Comparison of ENCODE assay signal across 11 cellular contexts in genomic region chr11:67614730-67615454, GRCh38. TPM values are rescaled to one million over a fixed set of nuclear protein-coding genes. Genes with fewer than 3 reads are reported as not detected.
DNase-seq lines count a peak whose midpoint lies in the region; ATAC-seq, FAIRE-seq and TF ChIP-seq lines count a peak whose summit lies in the region.
"Had no signal": no experiment of that assay in that cellular context is flagged by ENCODE, and none has a peak within 500 bp of the region (broad histone marks: within the 10 kb centered on the region; RNA-seq: fewer than 3 reads in every experiment).

No MANE protein-coding gene starts in this region.

- no peak for FAIRE-seq in astrocyte (lab: Jason Lieb, UNC)

- peaks cover 16% of the 10 kb centered on the region for H3K27me3 Mint-ChIP-seq in astrocyte (ENCODE audit: low read depth, unreplicated experiment)

- H3K36me3 ChIP-seq in astrocyte (ENCODE audit: insufficient read depth, low read length) (peaks cover 2% of the 10 kb centered on the region), mucosa of stomach (ENCODE audit: control insufficient read depth, insufficient read depth, low read length) (peaks cover 9% of the 10 kb centered on the region), SJCRH30 (no peaks in the 10 kb centered on the region)

- H3K9ac ChIP-seq in astrocyte (ENCODE audit: low read length) (no peak overlapping the region), mucosa of stomach (ENCODE audit: low read length) (peak overlapping the region; percentile 75)

- no peak overlapping the region for H3K4me3 Mint-ChIP-seq in astrocyte (ENCODE audit: unreplicated experiment)

- TF ChIP-seq CTCF in 22Rv1 (IDR thresholded peaks at IDR 0.05) (no peak), astrocyte (IDR thresholded peaks at IDR 0.05; ENCODE audit: insufficient read depth, low read depth, low read length) (no peak)

- 0 out of 2 replicates have a peak overlapping the region, but pooled peaks have one; percentile 37 for H3K27ac ChIP-seq in 22Rv1
- no peak overlapping the region for H3K27ac ChIP-seq in astrocyte (ENCODE audit: low read depth, low read length)
- no peak overlapping the region for H3K27ac ChIP-seq in SJCRH30

- no peaks in the 10 kb centered on the region for H3K79me2 ChIP-seq in astrocyte (ENCODE audit: insufficient read depth, low read length)

- H3K4me1 ChIP-seq in astrocyte (ENCODE audit: insufficient read depth, low read length) = peaks cover 4% of the 10 kb centered on the region
- H3K4me1 ChIP-seq in mucosa of stomach (ENCODE audit: control insufficient read depth, insufficient read depth, low read length) = peaks cover 21% of the 10 kb centered on the region
- peaks cover 6% of the 10 kb centered on the region; the same call in 1 of the 2 replicates for H3K4me1 ChIP-seq in SJCRH30

- no peaks in the 10 kb centered on the region for H3K9me3 ChIP-seq in astrocyte (ENCODE audit: insufficient read depth, low read depth, low read length)
- no peaks in the 10 kb centered on the region for H3K9me3 ChIP-seq in mucosa of stomach (ENCODE audit: control insufficient read depth, low read length)
- no peaks in the 10 kb centered on the region for H3K9me3 ChIP-seq in SJCRH30 (replicated peaks)
- H3K9me3 ChIP-seq: gastrocnemius medialis had no signal

- H3K27me3 ChIP-seq in astrocyte (ENCODE audit: insufficient read depth, low read length) = peaks cover 13% of the 10 kb centered on the region
- H3K27me3 ChIP-seq in mucosa of stomach (ENCODE audit: control insufficient read depth, insufficient read depth, low read length) = peaks cover 18% of the 10 kb centered on the region
- no peaks in the 10 kb centered on the region for H3K27me3 ChIP-seq in SJCRH30

- no peaks in the 10 kb centered on the region for H4K20me1 ChIP-seq in astrocyte (ENCODE audit: insufficient read depth, low read length)

- H3K4me2 ChIP-seq in astrocyte (ENCODE audit: low read length) = no peak overlapping the region

- H3K4me1 Mint-ChIP-seq in astrocyte (ENCODE audit: low read depth, unreplicated experiment) = no peaks in the 10 kb centered on the region

- no peak overlapping the region for H2AFZ ChIP-seq in astrocyte (ENCODE audit: low read depth, low read length)

- peaks cover 2% of the 10 kb centered on the region for H3K9me3 Mint-ChIP-seq in astrocyte (ENCODE audit: unreplicated experiment)

- H3K4me3 ChIP-seq in astrocyte (ENCODE audit: insufficient read depth, low read depth, low read length) (no peak overlapping the region), mucosa of stomach (ENCODE audit: low read length) (no peak overlapping the region), SJCRH30 (no peak overlapping the region)

- DNase-seq in astrocyte (ENCODE audit: low read depth) (no peak), cerebellar nuclear complex (lab: John Stamatoyannopoulos, UW) (no peak), SJCRH30 (no peak)

- ATAC-seq in HG02943 (IDR thresholded peaks at IDR 0.05; ENCODE audit: low read depth, unreplicated experiment) (peak; percentile 6), GM21390 (IDR thresholded peaks at IDR 0.05; ENCODE audit: unreplicated experiment) (no peak), HG03460 (IDR thresholded peaks at IDR 0.05; ENCODE audit: unreplicated experiment) (no peak)

- peaks cover 2% of the 10 kb centered on the region for H3K36me3 Mint-ChIP-seq in astrocyte (ENCODE audit: low read depth, unreplicated experiment)

- H3K27ac Mint-ChIP-seq in astrocyte (ENCODE audit: unreplicated experiment) = peak overlapping the region; percentile 7

RNA-seq across cellular contexts. Expression of gene NDUFV1, which starts 8.2 kb away (rescaled TPM):
- total RNA-seq in astrocyte = 117 and 118 TPM in 2 replicates
- 116 and 137 TPM in 2 replicates for total RNA-seq in SJCRH30 (2014; rRNA removed; shearing (Covaris generic))

RNA-seq across cellular contexts. Expression of gene NUDT8, which starts 14.8 kb away (rescaled TPM):
- total RNA-seq in astrocyte = 3.0 and 4.5 TPM in 2 replicates
- 0.76 and 2.4 TPM in 2 replicates for total RNA-seq in SJCRH30 (2014; rRNA removed; shearing (Covaris generic))

RNA-seq across cellular contexts. Expression of gene TBX10, which starts 24.7 kb away (rescaled TPM):
- total RNA-seq in astrocyte = not detected in 2 replicates
- total RNA-seq in SJCRH30 (2014; rRNA removed; shearing (Covaris generic)) = not detected in 2 replicates
- total RNA-seq: gastrocnemius medialis, H7, myocyte had no signal

RNA-seq across cellular contexts. Expression of gene GSTP1, which starts 31.3 kb away (rescaled TPM):
- total RNA-seq in astrocyte = 1,173 and 1,365 TPM in 2 replicates
- total RNA-seq in SJCRH30 (2014; rRNA removed; shearing (Covaris generic)) = 192 and 275 TPM in 2 replicates

RNA-seq across cellular contexts. Expression of gene ACY3, which starts 35.6 kb away (rescaled TPM):
- not detected in 2 replicates for total RNA-seq in astrocyte
- total RNA-seq in SJCRH30 (2014; rRNA removed; shearing (Covaris generic)) = 0.18 TPM in 1 of 2 replicates, not detected in the other
- total RNA-seq: gastrocnemius medialis, H7 had no signal
